In the genomic region with DNA sequence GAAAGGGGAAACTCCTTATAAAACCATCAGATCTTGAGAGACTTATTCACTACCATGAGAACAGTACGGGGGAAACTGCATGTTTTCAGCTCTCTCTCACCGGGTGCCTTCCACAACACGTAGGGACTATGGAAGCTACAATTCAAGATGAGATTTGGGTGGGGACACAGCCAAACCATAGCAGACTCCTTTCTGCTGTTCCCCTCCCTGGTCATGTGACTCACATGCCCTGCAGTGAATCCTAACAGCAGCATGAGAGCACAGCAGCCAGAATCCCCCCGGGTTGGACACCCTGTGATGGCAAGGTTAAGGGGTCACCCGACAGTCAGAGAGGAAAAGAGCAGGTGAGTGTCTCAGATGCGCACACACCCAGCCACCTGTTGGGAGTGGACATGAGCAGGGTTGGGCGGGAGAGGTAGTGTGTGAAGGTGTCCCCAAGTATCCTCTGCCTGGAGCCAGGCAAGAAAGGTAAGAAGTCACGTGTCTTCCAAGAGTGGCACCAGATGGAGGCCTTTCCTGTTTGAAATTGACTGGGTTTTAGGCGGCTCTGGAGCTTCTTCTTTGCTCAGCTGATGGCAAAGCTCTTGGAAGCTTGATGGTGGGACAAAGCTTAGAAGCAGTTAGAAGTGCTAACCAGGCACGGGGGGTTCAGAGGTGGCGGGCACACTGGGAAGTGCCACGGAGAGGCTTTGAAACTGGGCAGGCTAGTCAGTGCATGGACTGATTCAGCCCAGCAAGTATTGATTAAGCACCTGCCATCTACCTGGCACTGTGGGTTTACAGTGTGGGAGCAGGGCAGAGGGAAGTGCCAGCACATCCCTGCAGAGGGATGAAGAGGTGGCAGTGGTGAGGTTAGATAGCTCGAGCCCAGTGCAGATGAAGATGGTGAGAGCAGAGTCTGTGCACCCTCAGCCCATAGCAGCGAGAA, we compare ENCODE assay signal across 1 cellular context.
TF ChIP-seq lines count a peak whose summit lies in the region.

No MANE protein-coding gene starts in this region.

TF ChIP-seq in IMR-90, 13 proteins besides CTCF, POLR2A, EP300 and RAD21:
- TF ChIP-seq, protein P1, sequence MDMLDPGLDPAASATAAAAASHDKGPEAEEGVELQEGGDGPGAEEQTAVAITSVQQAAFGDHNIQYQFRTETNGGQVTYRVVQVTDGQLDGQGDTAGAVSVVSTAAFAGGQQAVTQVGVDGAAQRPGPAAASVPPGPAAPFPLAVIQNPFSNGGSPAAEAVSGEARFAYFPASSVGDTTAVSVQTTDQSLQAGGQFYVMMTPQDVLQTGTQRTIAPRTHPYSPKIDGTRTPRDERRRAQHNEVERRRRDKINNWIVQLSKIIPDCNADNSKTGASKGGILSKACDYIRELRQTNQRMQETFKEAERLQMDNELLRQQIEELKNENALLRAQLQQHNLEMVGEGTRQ (IDR thresholded peaks at IDR 0.05; ENCODE audit: low read depth, low read length) = peak; percentile 61
- TF ChIP-seq SMC3 (IDR thresholded peaks at IDR 0.05; ENCODE audit: low read depth, low read length) = no peak
- no peak for TF ChIP-seq NFE2L2 (IDR thresholded peaks at IDR 0.05; ENCODE audit: low read depth, low read length)
